In genomic region chr14:94376108-94376975, GRCh38 we compare ENCODE assay signal across 19 cellular contexts. TPM values are rescaled to one million over a fixed set of nuclear protein-coding genes. Genes with fewer than 3 reads are reported as not detected.
DNase-seq lines count a peak whose midpoint lies in the region; ATAC-seq and TF ChIP-seq lines count a peak whose summit lies in the region.
"Had no signal": no experiment of that assay in that cellular context is flagged by ENCODE, and none has a peak within 500 bp of the region (broad histone marks: within the 10 kb centered on the region; RNA-seq: fewer than 3 reads in every experiment).

No MANE protein-coding gene starts in this region.

- H3K36me3 Mint-ChIP-seq in activated CD4-positive, alpha-beta memory T cell treated with anti-CD3 and anti-CD28 coated beads for 36 hours = no peaks in the 10 kb centered on the region
- H3K36me3 Mint-ChIP-seq in activated CD4-positive, alpha-beta memory T cell treated with anti-CD3 and anti-CD28 coated beads, Interleukin-2, amount 10 ng/mL, durations not matched to agents 7 days and 5 days (ENCODE audit: low read depth) = no peaks in the 10 kb centered on the region
- peaks cover 2% of the 10 kb centered on the region for H3K36me3 Mint-ChIP-seq in T-helper 17 cell (ENCODE audit: low read depth)

- peaks cover 33% of the 10 kb centered on the region for H3K4me1 Mint-ChIP-seq in activated CD4-positive, alpha-beta memory T cell treated with anti-CD3 and anti-CD28 coated beads for 36 hours (ENCODE audit: low read depth)
- H3K4me1 Mint-ChIP-seq in activated CD4-positive, alpha-beta memory T cell treated with anti-CD3 and anti-CD28 coated beads, Interleukin-2, amount 10 ng/mL, durations not matched to agents 7 days and 5 days = peaks cover 2% of the 10 kb centered on the region
- peaks cover 3% of the 10 kb centered on the region for H3K4me1 Mint-ChIP-seq in T-helper 17 cell

- CTCF ChIA-PET in activated CD4-positive, alpha-beta memory T cell treated with anti-CD3 and anti-CD28 coated beads for 36 hours (lab: Charles Lee) = no interaction called here
- CTCF ChIA-PET in activated CD4-positive, alpha-beta memory T cell treated with anti-CD3 and anti-CD28 coated beads, Interleukin-2, amount 10 ng/mL, durations not matched to agents 7 days and 5 days (lab: Charles Lee) = no interaction called here

- peak; percentile 56 to 58 for TF ChIP-seq RAD21 in liver (IDR thresholded peaks at IDR 0.05)

- H3K27ac ChIP-seq in liver (ENCODE audit: low read depth in 1 of 2, low read length in 2 of 2) (peak overlapping the region; percentile 10 to 71), sigmoid colon (no peak overlapping the region)
- H3K27ac ChIP-seq: C4-2B, GM23248, SK-N-MC had no signal

- POLR2A ChIA-PET in activated CD4-positive, alpha-beta memory T cell treated with anti-CD3 and anti-CD28 coated beads for 36 hours (lab: Charles Lee) = interaction anchor here (1.3 kb wide), 1 partner anchor 30 kb away, joined by 4 read pairs; no protein-coding TSS in a partner anchor
- POLR2A ChIA-PET in activated CD4-positive, alpha-beta memory T cell treated with anti-CD3 and anti-CD28 coated beads, Interleukin-2, amount 10 ng/mL, durations not matched to agents 7 days and 5 days (lab: Charles Lee) = no interaction called here

- no peak overlapping the region for H3K9ac ChIP-seq in liver (ENCODE audit: low read depth in 1 of 2, low read length in 2 of 2)
- H3K9ac ChIP-seq: GM23248 had no signal

- H3K4me3 Mint-ChIP-seq in activated CD4-positive, alpha-beta memory T cell treated with anti-CD3 and anti-CD28 coated beads for 36 hours = no peak overlapping the region
- H3K4me3 Mint-ChIP-seq in activated CD4-positive, alpha-beta memory T cell treated with anti-CD3 and anti-CD28 coated beads, Interleukin-2, amount 10 ng/mL, durations not matched to agents 7 days and 5 days = no peak overlapping the region
- peak overlapping the region; percentile 36 for H3K4me3 Mint-ChIP-seq in T-helper 17 cell

- in situ Hi-C loops in G401 (cut with HindIII; ENCODE audit: low sequenced_read_pairs) = no loop called here

- no peaks in the 10 kb centered on the region for H3K9me3 Mint-ChIP-seq in activated CD4-positive, alpha-beta memory T cell treated with anti-CD3 and anti-CD28 coated beads for 36 hours
- H3K9me3 Mint-ChIP-seq in activated CD4-positive, alpha-beta memory T cell treated with anti-CD3 and anti-CD28 coated beads, Interleukin-2, amount 10 ng/mL, durations not matched to agents 7 days and 5 days = no peaks in the 10 kb centered on the region

- no peak for DNase-seq in activated CD4-positive, alpha-beta memory T cell treated with anti-CD3 and anti-CD28 coated beads for 36 hours
- no peak for DNase-seq in activated CD4-positive, alpha-beta memory T cell treated with anti-CD3 and anti-CD28 coated beads, Interleukin-2, amount 10 ng/mL, durations not matched to agents 7 days and 5 days
- DNase-seq in T-helper 17 cell = no peak
- peak; percentile 41 for DNase-seq in sigmoid colon
- DNase-seq in NCI-H2171 (lab: John Stamatoyannopoulos, UW) = no peak
- no peak for DNase-seq in epidermal melanocyte (ENCODE audit: insufficient read length, low spot score)
- DNase-seq in G401 (ENCODE audit: low spot score) = no peak
- DNase-seq: 8988T, Caco-2, GM23248, KBM-7, NCI-H1048, NCI-H2107, NCI-H446 had no signal

- WGBS in liver = 41% methylated on average over 12 of the region's 12 CpGs
- WGBS in sigmoid colon, 2 donors = 94 to 95% methylated on average over 12 of the region's 12 CpGs

- H3K36me3 ChIP-seq in liver (ENCODE audit: control insufficient read depth in 4 of 4, insufficient read depth in 3 of 4, low read depth in 1 of 4, low read length in 3 of 4) (peaks cover 0 to 20% (median 10%) of the 10 kb centered on the region in 4 donors), sigmoid colon (no peaks in the 10 kb centered on the region)

- no peaks in the 10 kb centered on the region for H3K9me3 ChIP-seq in T-helper 17 cell (ENCODE audit: control insufficient read depth, low read length, poor library complexity, severe bottlenecking)
- no peaks in the 10 kb centered on the region for H3K9me3 ChIP-seq in liver (ENCODE audit: control insufficient read depth in 4 of 4, low read length in 3 of 4)
- no peaks in the 10 kb centered on the region for H3K9me3 ChIP-seq in sigmoid colon
- H3K9me3 ChIP-seq: Caco-2 had no signal

- H3K4me3 ChIP-seq in liver (ENCODE audit: low read depth in 1 of 3, low read length in 3 of 3) = no peak overlapping the region
- H3K4me3 ChIP-seq in sigmoid colon = no peak overlapping the region
- H3K4me3 ChIP-seq: GM23248, SK-N-MC had no signal

- TF ChIP-seq EP300 in sigmoid colon (IDR thresholded peaks at IDR 0.05) = no peak

- peaks cover 3% of the 10 kb centered on the region for H3K27me3 Mint-ChIP-seq in activated CD4-positive, alpha-beta memory T cell treated with anti-CD3 and anti-CD28 coated beads for 36 hours
- peaks cover 4% of the 10 kb centered on the region for H3K27me3 Mint-ChIP-seq in activated CD4-positive, alpha-beta memory T cell treated with anti-CD3 and anti-CD28 coated beads, Interleukin-2, amount 10 ng/mL, durations not matched to agents 7 days and 5 days
- peaks cover 43% of the 10 kb centered on the region for H3K27me3 Mint-ChIP-seq in T-helper 17 cell

- H3K4me1 ChIP-seq in liver (ENCODE audit: control insufficient read depth in 4 of 4, insufficient read depth in 4 of 4, low read length in 3 of 4) = no peaks in the 10 kb centered on the region
- H3K4me1 ChIP-seq in sigmoid colon = no peaks in the 10 kb centered on the region
- H3K4me1 ChIP-seq: Caco-2 had no signal

- ATAC-seq in T-helper 17 cell = no peak
- ATAC-seq: Right ventricle myocardium inferior had no signal

- no peak for TF ChIP-seq POLR2A in sigmoid colon (IDR thresholded peaks at IDR 0.05)

- intact Hi-C loops in activated CD4-positive, alpha-beta memory T cell treated with anti-CD3 and anti-CD28 coated beads for 36 hours (cut with micrococcal nuclease) = loop anchor here (2.0 kb wide), 1 partner anchor 16 kb away; no protein-coding TSS in a partner anchor
- intact Hi-C loops in sigmoid colon (cut with DNase I) = no loop called here

- TF ChIP-seq CTCF in liver (IDR thresholded peaks at IDR 0.05; ENCODE audit: low read depth, low read length, missing input control) = no peak
- TF ChIP-seq CTCF in sigmoid colon (IDR thresholded peaks at IDR 0.05) = no peak

- peak overlapping the region; percentile 49 for H3K27ac Mint-ChIP-seq in activated CD4-positive, alpha-beta memory T cell treated with anti-CD3 and anti-CD28 coated beads for 36 hours
- no peak overlapping the region for H3K27ac Mint-ChIP-seq in activated CD4-positive, alpha-beta memory T cell treated with anti-CD3 and anti-CD28 coated beads, Interleukin-2, amount 10 ng/mL, durations not matched to agents 7 days and 5 days
- H3K27ac Mint-ChIP-seq in T-helper 17 cell = no peak overlapping the region

- no peaks in the 10 kb centered on the region for H3K27me3 ChIP-seq in liver (ENCODE audit: control insufficient read depth in 4 of 4, insufficient read depth in 4 of 4, low read length in 3 of 4)
- H3K27me3 ChIP-seq in sigmoid colon = peaks cover 0 to 4% (median 0%) of the 10 kb centered on the region in 3 donors

TF ChIP-seq in liver, 16 proteins besides CTCF, POLR2A, EP300 and RAD21 (continues in another document):
- TF ChIP-seq HNF4G (IDR thresholded peaks at IDR 0.05) (no peak), ZBTB33 (IDR thresholded peaks at IDR 0.05) (no peak), HNF4A (conservative IDR thresholded peaks at IDR 0.05) (peak; percentile 33 to 42), MAX (IDR thresholded peaks at IDR 0.05) (peak; percentile 24), YY1 (IDR thresholded peaks at IDR 0.05) (peak; percentile 50)

RNA-seq across cellular contexts. Expression of gene SERPINA2, which starts 9.8 kb away (rescaled TPM):
- not detected for total RNA-seq in activated CD4-positive, alpha-beta memory T cell treated with anti-CD3 and anti-CD28 coated beads for 36 hours
- not detected for total RNA-seq in activated CD4-positive, alpha-beta memory T cell treated with anti-CD3 and anti-CD28 coated beads, Interleukin-2, amount 10 ng/mL, durations not matched to agents 7 days and 5 days
- total RNA-seq in T-helper 17 cell (not detected), liver (not detected), sigmoid colon (not detected)
- polyA plus RNA-seq in liver (not detected), sigmoid colon (not detected)
- total RNA-seq in G401 (2014; rRNA removed; shearing (Covaris generic)) = not detected in 2 replicates
- total RNA-seq: Caco-2, GM23248, M059J, Right ventricle myocardium inferior had no signal
- polyA plus RNA-seq: GM23248 had no signal

RNA-seq across cellular contexts. Expression of gene SERPINA1, which starts 12.1 kb away (rescaled TPM):
- 10 to 100 TPM; 22.1 to 24.5 TPM for total RNA-seq in activated CD4-positive, alpha-beta memory T cell treated with anti-CD3 and anti-CD28 coated beads for 36 hours
- under 1 TPM; 0.43 to 0.53 TPM for total RNA-seq in activated CD4-positive, alpha-beta memory T cell treated with anti-CD3 and anti-CD28 coated beads, Interleukin-2, amount 10 ng/mL, durations not matched to agents 7 days and 5 days
- total RNA-seq in T-helper 17 cell = 10 to 100 TPM in 1 of 2 donors, 1 to 10 TPM in 1; 3.5 to 15.5 TPM
- over 10,000 TPM; 10,220 to 22,719 TPM for total RNA-seq in liver
- polyA plus RNA-seq in liver = over 10,000 TPM; 28,447 to 47,972 TPM
- 10 to 100 TPM in 1 of 4 donors, 1 to 10 TPM in 3; 1.9 to 26.6 (median 5.8) TPM for total RNA-seq in sigmoid colon
- 100 to 1,000 TPM; 103 to 134 (median 103) TPM for polyA plus RNA-seq in sigmoid colon
- total RNA-seq in G401 (2014; rRNA removed; shearing (Covaris generic)) = not detected in 2 replicates

RNA-seq across cellular contexts. Expression of gene SERPINA6, which starts 53.2 kb away (rescaled TPM):
- total RNA-seq in activated CD4-positive, alpha-beta memory T cell treated with anti-CD3 and anti-CD28 coated beads for 36 hours = not detected
- not detected for total RNA-seq in activated CD4-positive, alpha-beta memory T cell treated with anti-CD3 and anti-CD28 coated beads, Interleukin-2, amount 10 ng/mL, durations not matched to agents 7 days and 5 days
- not detected for total RNA-seq in T-helper 17 cell
- total RNA-seq in liver = 100 to 1,000 TPM; 188 to 330 TPM
- 100 to 1,000 TPM; 327 to 357 TPM for polyA plus RNA-seq in liver
- total RNA-seq in sigmoid colon = not detected
- polyA plus RNA-seq in sigmoid colon = 1 to 10 TPM in 1 of 3 donors, not detected in 2; 2.0 TPM
- not detected in 2 replicates for total RNA-seq in G401 (2014; rRNA removed; shearing (Covaris generic))
- total RNA-seq: GM23248, Right ventricle myocardium inferior had no signal
- polyA plus RNA-seq: GM23248 had no signal

Comparison
In these comparisons a context has a peak if more than half of its experiments do, and no peak if none do; other contexts are left out.
1. H3K27ac ChIP-seq: peak in liver (2 of 2); none in sigmoid colon (0 of 4).
2. RNA of gene SERPINA1, which starts 12.1 kb away (total RNA-seq): 10,220 to 22,719 TPM in liver; 22.1 to 24.5 TPM in activated CD4-positive, alpha-beta memory T cell treated with anti-CD3 and anti-CD28 coated beads for 36 hours, 3.5 to 15.5 TPM in T-helper 17 cell, 1.9 to 26.6 TPM in sigmoid colon, 0.43 to 0.53 TPM in activated CD4-positive, alpha-beta memory T cell treated with anti-CD3 and anti-CD28 coated beads, Interleukin-2, amount 10 ng/mL, durations not matched to agents 7 days and 5 days and not detected in G401; every median in the first group is over 100 times any median in the second.
3. RNA of gene SERPINA6, which starts 53.2 kb away (total RNA-seq): 188 to 330 TPM in liver; not detected in activated CD4-positive, alpha-beta memory T cell treated with anti-CD3 and anti-CD28 coated beads for 36 hours, not detected in activated CD4-positive, alpha-beta memory T cell treated with anti-CD3 and anti-CD28 coated beads, Interleukin-2, amount 10 ng/mL, durations not matched to agents 7 days and 5 days, not detected in T-helper 17 cell, not detected in sigmoid colon and not detected in G401; every median in the first group is over 100 times any median in the second.